8 cellular contexts compared by ENCODE assay signal in the genomic region with DNA sequence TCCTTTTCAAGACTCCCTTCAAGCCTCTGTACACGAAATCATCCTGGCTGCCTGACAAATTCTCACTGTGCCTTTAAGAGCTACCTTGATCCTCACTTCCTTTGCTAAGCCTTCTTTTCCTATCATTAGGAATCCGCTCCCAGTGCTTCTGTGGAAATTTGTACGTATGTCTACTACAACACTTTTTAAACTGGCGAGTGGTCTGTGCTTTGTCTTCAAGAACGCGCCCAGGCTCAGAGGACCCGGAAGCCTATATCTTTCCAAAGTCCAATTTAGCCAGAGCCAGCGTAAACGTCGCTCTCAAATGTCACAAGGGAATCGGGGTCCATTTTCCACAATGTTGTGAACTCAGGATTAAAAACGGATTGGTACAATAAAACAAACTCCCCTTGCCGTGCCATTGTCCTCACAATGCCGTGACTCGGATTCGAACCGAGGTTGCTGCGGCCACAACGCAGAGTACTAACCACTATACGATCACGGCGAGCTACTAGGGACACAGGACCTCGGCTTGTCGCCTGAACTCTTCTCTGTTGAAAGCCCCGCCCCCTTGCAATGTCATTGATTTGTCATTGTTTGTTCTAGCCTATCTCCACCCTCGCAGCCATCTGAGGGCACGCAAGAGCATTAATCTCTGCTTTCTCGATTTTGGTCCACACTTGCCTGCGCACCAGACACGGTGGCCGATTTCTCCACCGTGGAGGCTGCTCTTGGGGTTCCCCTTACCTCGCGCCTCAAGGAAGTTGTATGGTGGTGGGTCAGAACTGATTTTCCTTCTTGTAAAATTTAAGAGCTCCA. TPM values are rescaled to one million over a fixed set of nuclear protein-coding genes. Genes with fewer than 3 reads are reported as not detected.
DNase-seq lines count a peak whose midpoint lies in the region; ATAC-seq and TF ChIP-seq lines count a peak whose summit lies in the region.

No MANE protein-coding gene starts in this region.

- peak overlapping the region; percentile 76 for H3K4me3 ChIP-seq in effector memory CD4-positive, alpha-beta T cell (ENCODE audit: insufficient read depth, low read depth, low read length, poor library complexity, severe bottlenecking)
- peak overlapping the region; percentile 64 to 92 for H3K4me3 ChIP-seq in mesenchymal stem cell (ENCODE audit: insufficient read depth in 1 of 2, low read depth in 1 of 2, low read length in 2 of 2)

- H3K27me3 Mint-ChIP-seq in activated CD4-positive, alpha-beta memory T cell treated with anti-CD3 and anti-CD28 coated beads for 36 hours = peaks cover 3% of the 10 kb centered on the region

- H3K4me2 ChIP-seq in mesenchymal stem cell (ENCODE audit: low read length, poor library complexity, severe bottlenecking) = peak overlapping the region; percentile 82

- ATAC-seq in GM19395 (IDR thresholded peaks at IDR 0.05; ENCODE audit: unreplicated experiment) (peak; percentile 40), HG03521 (IDR thresholded peaks at IDR 0.05; ENCODE audit: unreplicated experiment) (peak; percentile 35)

- H3K27me3 ChIP-seq in effector memory CD4-positive, alpha-beta T cell (replicated peaks; ENCODE audit: control insufficient read depth, insufficient read depth, low read length, poor library complexity, severe bottlenecking) = no peaks in the 10 kb centered on the region
- H3K27me3 ChIP-seq in mesenchymal stem cell (ENCODE audit: control insufficient read depth in 1 of 2, insufficient read depth in 1 of 2, low read length in 2 of 2) = peaks cover 0 to 14% of the 10 kb centered on the region in 2 experiments

- no peaks in the 10 kb centered on the region for H3K36me3 ChIP-seq in effector memory CD4-positive, alpha-beta T cell (ENCODE audit: control insufficient read depth, insufficient read depth, low read length)
- no peaks in the 10 kb centered on the region for H3K36me3 ChIP-seq in mesenchymal stem cell (ENCODE audit: control insufficient read depth in 1 of 2, insufficient read depth in 2 of 2, low read depth in 1 of 2, low read length in 2 of 2)

- H3K36me3 Mint-ChIP-seq in activated CD4-positive, alpha-beta memory T cell treated with anti-CD3 and anti-CD28 coated beads for 36 hours = no peaks in the 10 kb centered on the region

- no peak overlapping the region for H2AK5ac ChIP-seq in mesenchymal stem cell (ENCODE audit: low read length, severe bottlenecking)

- no peak overlapping the region for H2BK5ac ChIP-seq in mesenchymal stem cell (ENCODE audit: low read depth, low read length, poor library complexity, severe bottlenecking)

- intact Hi-C loops in activated CD4-positive, alpha-beta memory T cell treated with anti-CD3 and anti-CD28 coated beads for 36 hours (cut with micrococcal nuclease) = loop anchor here (1.0 to 2.0 kb wide), 4 partner anchors 79 to 259 kb away; a partner anchor contains a TSS

- H3K79me1 ChIP-seq in mesenchymal stem cell (replicated peaks; ENCODE audit: low read length, poor library complexity, severe bottlenecking) = no peaks in the 10 kb centered on the region

- H3K18ac ChIP-seq in mesenchymal stem cell (ENCODE audit: low read depth in 1 of 2, low read length in 2 of 2) = peak overlapping the region in 1 of 2 experiments; percentile 75

- H3K4me1 ChIP-seq in effector memory CD4-positive, alpha-beta T cell (ENCODE audit: control insufficient read depth, insufficient read depth, low read length, poor library complexity, severe bottlenecking) = peaks cover 5% of the 10 kb centered on the region
- H3K4me1 ChIP-seq in mesenchymal stem cell (ENCODE audit: control insufficient read depth, insufficient read depth, low read depth, low read length) = peaks cover 6% of the 10 kb centered on the region

- peaks cover 16% of the 10 kb centered on the region for H3K4me1 Mint-ChIP-seq in activated CD4-positive, alpha-beta memory T cell treated with anti-CD3 and anti-CD28 coated beads for 36 hours (ENCODE audit: low read depth)

- H2BK15ac ChIP-seq in mesenchymal stem cell (ENCODE audit: low read depth, poor library complexity, severe bottlenecking) = peak overlapping the region; percentile 9

- under 1% methylated on average over 34 of the region's 34 CpGs for WGBS in mesenchymal stem cell

- DNase-seq in NCI-H82 (lab: John Stamatoyannopoulos, UW) = peak; percentile 96
- DNase-seq in activated CD4-positive, alpha-beta memory T cell treated with anti-CD3 and anti-CD28 coated beads for 36 hours = peak; percentile 99
- peak; percentile 92 to 94 (median 94) for DNase-seq in effector memory CD4-positive, alpha-beta T cell
- DNase-seq in mesenchymal stem cell = peak; percentile 99
- peak; percentile 79 for DNase-seq in stimulated activated CD8-positive, alpha-beta memory T cell treated with anti-CD3 and anti-CD28 coated beads, Interleukin-12 subunit alpha, Interleukin-12 subunit beta, amount 100 ng/mL, for 24 hours (ENCODE audit: extremely low read depth)

- no peak overlapping the region for H3K23ac ChIP-seq in mesenchymal stem cell (ENCODE audit: low read length in 2 of 2)

- POLR2A ChIA-PET in activated CD4-positive, alpha-beta memory T cell treated with anti-CD3 and anti-CD28 coated beads for 36 hours (lab: Charles Lee) = interaction anchor here (0.6 to 2.5 kb wide), 12 partner anchors 10 to 537 kb away, joined by 3 to 18 read pairs (median 5); a partner anchor contains a TSS

- H3K4ac ChIP-seq in mesenchymal stem cell (ENCODE audit: low read depth in 1 of 2, low read length in 2 of 2) = peak overlapping the region; percentile 19 to 36

- peak overlapping the region; percentile 87 for H2AFZ ChIP-seq in mesenchymal stem cell (ENCODE audit: low read depth, low read length)

- H4K8ac ChIP-seq in mesenchymal stem cell (ENCODE audit: low read length) = peak overlapping the region; percentile 85

- TF ChIP-seq CTCF in C4-2B (conservative IDR thresholded peaks at IDR 0.05) = no peak

- H3K14ac ChIP-seq in mesenchymal stem cell (ENCODE audit: low read length in 2 of 2) = peak overlapping the region in 1 of 2 experiments; percentile 6

- H3K9ac ChIP-seq in mesenchymal stem cell (ENCODE audit: low read length) = peak overlapping the region; percentile 92

- CTCF ChIA-PET in activated CD4-positive, alpha-beta memory T cell treated with anti-CD3 and anti-CD28 coated beads for 36 hours (lab: Charles Lee) = interaction anchor here (0.6 to 6.6 kb wide), 10 partner anchors 10 to 207 kb away, joined by 3 to 48 read pairs (median 4); a partner anchor contains a TSS

- no peak overlapping the region for H3K27ac Mint-ChIP-seq in activated CD4-positive, alpha-beta memory T cell treated with anti-CD3 and anti-CD28 coated beads for 36 hours

- H2BK120ac ChIP-seq in mesenchymal stem cell (ENCODE audit: low read depth, low read length) = no peak overlapping the region

- no peaks in the 10 kb centered on the region for H3K9me3 Mint-ChIP-seq in activated CD4-positive, alpha-beta memory T cell treated with anti-CD3 and anti-CD28 coated beads for 36 hours

- H2BK12ac ChIP-seq in mesenchymal stem cell (ENCODE audit: low read length in 2 of 2) = peak overlapping the region in 1 of 2 experiments; percentile 1

- no peaks in the 10 kb centered on the region for H3K9me3 ChIP-seq in effector memory CD4-positive, alpha-beta T cell (ENCODE audit: control insufficient read depth, low read length)
- no peaks in the 10 kb centered on the region for H3K9me3 ChIP-seq in mesenchymal stem cell (ENCODE audit: control insufficient read depth, low read length)

- peak overlapping the region; percentile 74 for H4K91ac ChIP-seq in mesenchymal stem cell (ENCODE audit: low read length)

- H3K27ac ChIP-seq in C4-2B (peak overlapping the region; percentile 81), mesenchymal stem cell (ENCODE audit: low read length, poor library complexity, severe bottlenecking) (peak overlapping the region; percentile 81)
- peak overlapping the region; percentile 86 for H3K27ac ChIP-seq in effector memory CD4-positive, alpha-beta T cell (ENCODE audit: insufficient read depth, low read length, poor library complexity, severe bottlenecking)

- no peak overlapping the region for H3K4me3 Mint-ChIP-seq in activated CD4-positive, alpha-beta memory T cell treated with anti-CD3 and anti-CD28 coated beads for 36 hours

RNA-seq across cellular contexts. Expression of a gene that starts 12.4 kb away (rescaled TPM):
- total RNA-seq in activated CD4-positive, alpha-beta memory T cell treated with anti-CD3 and anti-CD28 coated beads for 36 hours = 10 to 100 TPM; 11.8 to 12.5 TPM
- polyA plus RNA-seq in mesenchymal stem cell (2013, experiment 1 of 2) = 1.3 TPM
- polyA plus RNA-seq in mesenchymal stem cell (2013, experiment 2 of 2) = 1.8 TPM

RNA-seq across cellular contexts. Expression of a gene that starts 51.8 kb away (rescaled TPM):
- total RNA-seq in activated CD4-positive, alpha-beta memory T cell treated with anti-CD3 and anti-CD28 coated beads for 36 hours = not detected
- not detected for polyA plus RNA-seq in mesenchymal stem cell (2013, experiment 1 of 2)
- polyA plus RNA-seq in mesenchymal stem cell (2013, experiment 2 of 2) = not detected

Comparison
In these comparisons a context has a peak if more than half of its experiments do, and no peak if none do; other contexts are left out.
1. Peak in every context shown above with its lines: DNase-seq, ATAC-seq, H3K4me3 ChIP-seq and H3K27ac ChIP-seq.